ENCODE assay signal across 1 cellular context in the genomic region with DNA sequence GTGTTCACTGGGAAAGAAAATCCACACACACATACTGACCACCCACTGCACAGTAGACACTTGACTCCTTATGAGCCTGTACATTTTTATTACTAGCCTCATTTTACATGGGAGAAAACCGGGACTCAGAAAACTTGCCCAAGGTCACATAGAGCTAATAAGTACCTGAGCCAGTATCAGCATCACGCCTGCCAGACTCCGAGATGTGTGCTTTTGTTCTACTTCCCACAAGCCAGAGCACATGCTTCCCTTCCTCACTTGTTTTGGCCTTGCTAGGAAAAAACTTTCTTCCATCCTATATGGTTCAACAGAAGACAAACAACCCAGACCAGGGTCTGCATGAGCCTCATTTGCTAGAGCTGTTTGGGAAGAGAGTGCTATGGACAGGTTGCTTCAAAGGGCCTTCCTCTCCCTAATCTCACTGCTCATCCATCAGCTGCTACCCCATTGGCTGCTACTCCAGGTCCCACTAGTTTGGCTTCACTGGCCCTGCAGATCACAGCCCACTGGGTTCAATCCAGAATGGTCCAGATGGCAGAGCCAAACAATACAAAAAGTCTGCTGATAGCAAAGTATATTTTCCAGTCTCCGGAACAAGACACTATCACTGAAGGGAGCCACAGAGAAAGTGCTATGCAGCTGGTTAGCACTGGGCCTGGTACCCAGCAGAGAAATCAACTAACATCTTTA.
TF ChIP-seq lines count a peak whose summit lies in the region.

No MANE protein-coding gene starts in this region.

TF ChIP-seq in IMR-90, 13 proteins besides CTCF, POLR2A, EP300 and RAD21:
- TF ChIP-seq, protein P1, sequence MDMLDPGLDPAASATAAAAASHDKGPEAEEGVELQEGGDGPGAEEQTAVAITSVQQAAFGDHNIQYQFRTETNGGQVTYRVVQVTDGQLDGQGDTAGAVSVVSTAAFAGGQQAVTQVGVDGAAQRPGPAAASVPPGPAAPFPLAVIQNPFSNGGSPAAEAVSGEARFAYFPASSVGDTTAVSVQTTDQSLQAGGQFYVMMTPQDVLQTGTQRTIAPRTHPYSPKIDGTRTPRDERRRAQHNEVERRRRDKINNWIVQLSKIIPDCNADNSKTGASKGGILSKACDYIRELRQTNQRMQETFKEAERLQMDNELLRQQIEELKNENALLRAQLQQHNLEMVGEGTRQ (IDR thresholded peaks at IDR 0.05; ENCODE audit: low read depth, low read length), result no peak
- TF ChIP-seq FOS (IDR thresholded peaks at IDR 0.05; ENCODE audit: low read depth, low read length) (no peak), SMC3 (IDR thresholded peaks at IDR 0.05; ENCODE audit: low read depth, low read length) (no peak), MAZ (IDR thresholded peaks at IDR 0.05; ENCODE audit: borderline replicate concordance, low read depth, low read length) (no peak), MAFK (IDR thresholded peaks at IDR 0.05; ENCODE audit: low read depth, low read length) (no peak), BHLHE40 (IDR thresholded peaks at IDR 0.05; ENCODE audit: low read depth, low read length) (no peak), MXI1 (IDR thresholded peaks at IDR 0.05; ENCODE audit: borderline replicate concordance, low read depth, low read length) (no peak), RFX5 (IDR thresholded peaks at IDR 0.05; ENCODE audit: low read depth, low read length) (no peak), RCOR1 (IDR thresholded peaks at IDR 0.05; ENCODE audit: insufficient replicate concordance, low read length) (no peak), CHD1 (IDR thresholded peaks at IDR 0.05; ENCODE audit: low read depth, low read length) (no peak), NFE2L2 (IDR thresholded peaks at IDR 0.05; ENCODE audit: low read depth, low read length) (no peak), CEBPB (IDR thresholded peaks at IDR 0.05; ENCODE audit: low read depth, low read length) (no peak)
- TF ChIP-seq, protein P2, sequence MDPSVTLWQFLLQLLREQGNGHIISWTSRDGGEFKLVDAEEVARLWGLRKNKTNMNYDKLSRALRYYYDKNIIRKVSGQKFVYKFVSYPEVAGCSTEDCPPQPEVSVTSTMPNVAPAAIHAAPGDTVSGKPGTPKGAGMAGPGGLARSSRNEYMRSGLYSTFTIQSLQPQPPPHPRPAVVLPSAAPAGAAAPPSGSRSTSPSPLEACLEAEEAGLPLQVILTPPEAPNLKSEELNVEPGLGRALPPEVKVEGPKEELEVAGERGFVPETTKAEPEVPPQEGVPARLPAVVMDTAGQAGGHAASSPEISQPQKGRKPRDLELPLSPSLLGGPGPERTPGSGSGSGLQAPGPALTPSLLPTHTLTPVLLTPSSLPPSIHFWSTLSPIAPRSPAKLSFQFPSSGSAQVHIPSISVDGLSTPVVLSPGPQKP (IDR thresholded peaks at IDR 0.05; ENCODE audit: borderline replicate concordance, low read depth, low read length), result no peak
